In genomic region chr9:134495881-134496412, GRCh38 we compare ENCODE assay signal across 19 cellular contexts.
DNase-seq lines count a peak whose midpoint lies in the region; ATAC-seq and TF ChIP-seq lines count a peak whose summit lies in the region.
"Had no signal": no experiment of that assay in that cellular context is flagged by ENCODE, and none has a peak within 500 bp of the region (broad histone marks: within the 10 kb centered on the region; RNA-seq: fewer than 3 reads in every experiment).

No MANE protein-coding gene starts in this region.

- H2AFZ ChIP-seq in PC-3 (ENCODE audit: low read length): no peak overlapping the region
- no peak overlapping the region for H2AFZ ChIP-seq in neuronal stem cell (ENCODE audit: low read length)

- H2BK120ac ChIP-seq in neuronal stem cell (ENCODE audit: low read depth, low read length): no peak overlapping the region

- no TSS peak for BruUV-seq in PC-3 (replicated peaks; lab: Mats Ljungman, UMichigan)

- H3K4me1 Mint-ChIP-seq in activated T-cell treated with anti-CD3 and anti-CD28 coated beads, Interleukin-2, amount 50 U/mL, for 24 hours (ENCODE audit: low read depth): no peaks in the 10 kb centered on the region
- H3K4me1 Mint-ChIP-seq in glutamatergic neuron (ENCODE audit: low read depth, unreplicated experiment): peaks cover 25% of the 10 kb centered on the region
- H3K4me1 Mint-ChIP-seq: CD8-positive, alpha-beta memory T cell had no signal

- CTCF ChIA-PET in PC-3 (lab: Charles Lee): no interaction called here

- POLR2A ChIA-PET in PC-3 (lab: Charles Lee; ENCODE audit: unreplicated experiment): no interaction called here

- no peaks in the 10 kb centered on the region for H3K9me2 ChIP-seq in PC-3 (replicated peaks; ENCODE audit: low read length)

- H3K23ac ChIP-seq in neuronal stem cell (ENCODE audit: low read depth, low read length, poor library complexity): no peak overlapping the region

- no peaks in the 10 kb centered on the region for H3K9me3 Mint-ChIP-seq in activated T-cell treated with anti-CD3 and anti-CD28 coated beads, Interleukin-2, amount 50 U/mL, for 24 hours
- H3K9me3 Mint-ChIP-seq in glutamatergic neuron (ENCODE audit: unreplicated experiment): peaks cover 3% of the 10 kb centered on the region
- H3K9me3 Mint-ChIP-seq: CD8-positive, alpha-beta memory T cell had no signal

- H3K18ac ChIP-seq in neuronal stem cell (ENCODE audit: low read length): peak overlapping the region; percentile 2

- H3K79me1 ChIP-seq in neuronal stem cell (ENCODE audit: low read depth, low read length): no peaks in the 10 kb centered on the region

- H2BK12ac ChIP-seq in neuronal stem cell (ENCODE audit: low read length): no peak overlapping the region

- TF ChIP-seq CTCF in PC-3 (conservative IDR thresholded peaks at IDR 0.05; ENCODE audit: low read depth, low read length): no peak
- no peak for TF ChIP-seq CTCF in upper lobe of right lung (IDR thresholded peaks at IDR 0.05)
- TF ChIP-seq CTCF in glutamatergic neuron (IDR thresholded peaks at IDR 0.05; ENCODE audit: partially characterized antibody, unreplicated experiment): no peak

- H3K4me3 Mint-ChIP-seq in activated T-cell treated with anti-CD3 and anti-CD28 coated beads, Interleukin-2, amount 50 U/mL, for 24 hours: no peak overlapping the region
- H3K4me3 Mint-ChIP-seq in glutamatergic neuron (ENCODE audit: unreplicated experiment): no peak overlapping the region
- H3K4me3 Mint-ChIP-seq: CD8-positive, alpha-beta memory T cell had no signal

- WGBS in neuronal stem cell (ENCODE audit: extremely low coverage in 2 of 2, insufficient read length in 2 of 2, insufficient replicate concordance in 1 of 2), 2 donors: no CpG with 5 or more reads among the region's 17 CpGs

- no peak overlapping the region for H3K4me3 ChIP-seq in PC-3 (ENCODE audit: low read length)
- no peak overlapping the region for H3K4me3 ChIP-seq in neuronal stem cell (ENCODE audit: low read length in 2 of 2)
- no peak overlapping the region for H3K4me3 ChIP-seq in upper lobe of right lung
- H3K4me3 ChIP-seq: BLaER1 treated with 17β-estradiol and CSF1 and Interleukin-3, amounts not matched to agents 10 nM and 100 nM; K562 had no signal

- H3K27me3 Mint-ChIP-seq in activated T-cell treated with anti-CD3 and anti-CD28 coated beads, Interleukin-2, amount 50 U/mL, for 24 hours: peaks cover 25% of the 10 kb centered on the region
- peaks cover 9% of the 10 kb centered on the region for H3K27me3 Mint-ChIP-seq in glutamatergic neuron (ENCODE audit: unreplicated experiment)

- no peaks in the 10 kb centered on the region for H3K9me3 ChIP-seq in PC-3 (ENCODE audit: low read length)
- H3K9me3 ChIP-seq in neuronal stem cell (replicated peaks in 1 of 2; ENCODE audit: control insufficient read depth in 2 of 2, insufficient read depth in 1 of 2, low read depth in 1 of 2, low read length in 2 of 2): peaks cover 0 to 1% of the 10 kb centered on the region in 2 donors
- H3K9me3 ChIP-seq in upper lobe of right lung: no peaks in the 10 kb centered on the region

- H3K4me2 ChIP-seq in PC-3 (ENCODE audit: low read length) (0 out of 2 replicates have a peak overlapping the region, but pooled peaks have one; percentile 39), neuronal stem cell (ENCODE audit: insufficient read depth, low read length, poor library complexity, severe bottlenecking) (no peak overlapping the region)

- no peaks in the 10 kb centered on the region for H3K79me2 ChIP-seq in PC-3 (ENCODE audit: low read length)

- H3K14ac ChIP-seq in neuronal stem cell (ENCODE audit: low read length): peak overlapping the region; percentile 90

- H3K36me3 ChIP-seq in PC-3 (ENCODE audit: low read depth, low read length): no peaks in the 10 kb centered on the region
- H3K36me3 ChIP-seq in neuronal stem cell (replicated peaks in 1 of 2; ENCODE audit: control insufficient read depth in 2 of 2, insufficient read depth in 2 of 2, low read length in 2 of 2): no peaks in the 10 kb centered on the region
- no peaks in the 10 kb centered on the region for H3K36me3 ChIP-seq in upper lobe of right lung

- no peak overlapping the region for H3K9ac ChIP-seq in PC-3 (ENCODE audit: low read length)
- H3K9ac ChIP-seq in neuronal stem cell (ENCODE audit: low read depth, low read length, poor library complexity): no peak overlapping the region
- H3K9ac ChIP-seq: BLaER1 treated with 17β-estradiol and CSF1 and Interleukin-3, amounts not matched to agents 10 nM and 100 nM had no signal

- H2BK15ac ChIP-seq in neuronal stem cell (ENCODE audit: low read length): no peak overlapping the region

- no peak overlapping the region for H3K27ac Mint-ChIP-seq in activated T-cell treated with anti-CD3 and anti-CD28 coated beads, Interleukin-2, amount 50 U/mL, for 24 hours
- no peak overlapping the region for H3K27ac Mint-ChIP-seq in glutamatergic neuron (ENCODE audit: unreplicated experiment)
- H3K27ac Mint-ChIP-seq: CD8-positive, alpha-beta memory T cell had no signal

- peak overlapping the region; percentile 57 for H2AK5ac ChIP-seq in neuronal stem cell (ENCODE audit: low read depth, low read length)

- H3K4me1 ChIP-seq in PC-3 (ENCODE audit: insufficient read depth, low read length) (peaks cover 16% of the 10 kb centered on the region), neuronal stem cell (ENCODE audit: control insufficient read depth in 2 of 2, insufficient read depth in 1 of 2, low read depth in 1 of 2, low read length in 2 of 2) (peaks cover 0 to 12% of the 10 kb centered on the region in 2 donors), upper lobe of right lung (peaks cover 6% of the 10 kb centered on the region)

- intact Hi-C loops in PC-3 (cut with micrococcal nuclease) (no loop called here), upper lobe of right lung (cut with DNase I) (no loop called here)

- no peak overlapping the region for H4K91ac ChIP-seq in neuronal stem cell (ENCODE audit: low read depth, low read length, poor library complexity)

- no peak for ATAC-seq in PC-3
- no peak for ATAC-seq in upper lobe of right lung
- ATAC-seq: HCT116, K562 had no signal

- H4K20me1 ChIP-seq in PC-3 (ENCODE audit: low read length): no peaks in the 10 kb centered on the region
- H4K20me1 ChIP-seq: BLaER1 treated with 17β-estradiol and CSF1 and Interleukin-3, amounts not matched to agents 10 nM and 100 nM had no signal

- H3K27me3 ChIP-seq in PC-3 (ENCODE audit: low read length) (no peaks in the 10 kb centered on the region), neuronal stem cell (ENCODE audit: control insufficient read depth in 3 of 3, insufficient read depth in 3 of 3, low read depth in 1 of 3, low read length in 3 of 3) (peaks cover under 1 to 6% (median 5%) of the 10 kb centered on the region in 3 experiments), upper lobe of right lung (peaks cover 1% of the 10 kb centered on the region)

- no peak overlapping the region for H3K4ac ChIP-seq in neuronal stem cell (ENCODE audit: low read length)

- no peak overlapping the region for H4K8ac ChIP-seq in neuronal stem cell (ENCODE audit: low read depth, low read length)

- no peaks in the 10 kb centered on the region for H3F3A ChIP-seq in PC-3 (ENCODE audit: low read length, unreplicated experiment)

- H2BK5ac ChIP-seq in neuronal stem cell (ENCODE audit: low read length): no peak overlapping the region

- peak; percentile 4 for DNase-seq in activated T-cell treated with anti-CD3 and anti-CD28 coated beads, Interleukin-2, amount 50 U/mL, for 1 hour
- DNase-seq in activated T-cell treated with anti-CD3 and anti-CD28 coated beads, Interleukin-2, amount 50 U/mL, for 24 hours: no peak
- DNase-seq in PC-3 (no peak), neuronal stem cell (ENCODE audit: low spot score) (no peak), upper lobe of right lung (peak; percentile 33), dedifferentiated amniotic fluid mesenchymal stem cell (ENCODE audit: extremely low spot score) (no peak), glutamatergic neuron (no peak), NCI-H446 treated with DMSO at 0.1 percent for 48 hours (lab: John Stamatoyannopoulos, UW) (no peak)
- DNase-seq: 8988T; CD8-positive, alpha-beta memory T cell; DMS79 treated with DMSO at 0.1 percent for 48 hours; NCI-H1417; NCI-H187 treated with DMSO at 0.1 percent for 48 hours; NCI-H345; NCI-H69; NK-92 treated with Interleukin-12 subunit alpha and Interleukin-12 subunit beta, amount 100 ng/mL, for 24 hours had no signal

- no peaks in the 10 kb centered on the region for H3K36me3 Mint-ChIP-seq in activated T-cell treated with anti-CD3 and anti-CD28 coated beads, Interleukin-2, amount 50 U/mL, for 24 hours (ENCODE audit: low read depth)
- no peaks in the 10 kb centered on the region for H3K36me3 Mint-ChIP-seq in glutamatergic neuron (ENCODE audit: unreplicated experiment)
- H3K36me3 Mint-ChIP-seq: CD8-positive, alpha-beta memory T cell had no signal

- H3K27ac ChIP-seq in PC-3 (ENCODE audit: low read length) (no peak overlapping the region), neuronal stem cell (replicated peaks; ENCODE audit: low read length) (no peak overlapping the region), upper lobe of right lung (no peak overlapping the region)
- H3K27ac ChIP-seq: BLaER1 treated with 17β-estradiol and CSF1 and Interleukin-3, amounts not matched to agents 10 nM and 100 nM had no signal

Comparison
In these comparisons a context has a peak if more than half of its experiments do, and no peak if none do; other contexts are left out.
1. DNase-seq: peak in activated T-cell treated with anti-CD3 and anti-CD28 coated beads, Interleukin-2, amount 50 U/mL, for 1 hour (single experiment) and upper lobe of right lung (single experiment); none in activated T-cell treated with anti-CD3 and anti-CD28 coated beads, Interleukin-2, amount 50 U/mL, for 24 hours (single experiment), PC-3 (single experiment), neuronal stem cell (single experiment), dedifferentiated amniotic fluid mesenchymal stem cell (single experiment), glutamatergic neuron (single experiment) and NCI-H446 treated with DMSO at 0.1 percent for 48 hours (single experiment).